ENCODE assay signal across 20 cellular contexts in genomic region chr7:127047521-127047920, GRCh38.
DNase-seq lines count a peak whose midpoint lies in the region; ATAC-seq, FAIRE-seq and TF ChIP-seq lines count a peak whose summit lies in the region.
"Had no signal": no experiment of that assay in that cellular context is flagged by ENCODE, and none has a peak within 500 bp of the region (broad histone marks: within the 10 kb centered on the region; RNA-seq: fewer than 3 reads in every experiment).

No MANE protein-coding gene starts in this region.

- no peak for TF ChIP-seq CTCF in bronchial epithelial cell (IDR thresholded peaks at IDR 0.05; ENCODE audit: insufficient read depth, low read length, severe bottlenecking)
- no peak for TF ChIP-seq CTCF in GM10248 (IDR thresholded peaks at IDR 0.05; ENCODE audit: control extremely low read depth, extremely low read depth, low read depth, missing control alignments)

- H3K36me3 ChIP-seq in bronchial epithelial cell (ENCODE audit: control insufficient read depth, insufficient read depth, low read length): no peaks in the 10 kb centered on the region
- no peaks in the 10 kb centered on the region for H3K36me3 ChIP-seq in HAP-1 (replicated peaks)

- peak; percentile 70 for ATAC-seq in GM18907 (IDR thresholded peaks at IDR 0.05; ENCODE audit: unreplicated experiment)
- peak; percentile 58 for ATAC-seq in HG03159 (IDR thresholded peaks at IDR 0.05; ENCODE audit: unreplicated experiment)
- ATAC-seq: K562, SK-N-SH treated with all-trans-retinoic acid at 6 μM for 48 hours had no signal

- in situ Hi-C loops in HAP-1 (cut with MboI; ENCODE audit: low sequenced_read_pairs): no loop called here

- no peaks in the 10 kb centered on the region for H3K4me1 ChIP-seq in HAP-1

- no peak for FAIRE-seq in bronchial epithelial cell (lab: Jason Lieb, UNC)
- FAIRE-seq: GM12891, K562 had no signal

- POLR2A ChIA-PET in GM10248 (lab: Yijun Ruan, JAX): no interaction called here

- no peak overlapping the region for H3K4me3 ChIP-seq in bronchial epithelial cell (ENCODE audit: low read depth, low read length)
- no peak overlapping the region for H3K4me3 ChIP-seq in HAP-1
- H3K4me3 ChIP-seq: K562, PC-9 had no signal

- H3K9me3 ChIP-seq in HAP-1: no peaks in the 10 kb centered on the region

- CTCF ChIA-PET in GM10248 (lab: Yijun Ruan, JAX): interaction anchor here (1.4 kb wide), 1 partner anchor 10 kb away, joined by 4 read pairs; no protein-coding TSS in a partner anchor

- DNase-seq in bronchial epithelial cell (ENCODE audit: low read depth) (peak; percentile 3), renal cortical epithelial cell (ENCODE audit: low read depth) (peak; percentile 54), HAP-1 (ENCODE audit: low spot score in 2 of 2) (no peak), GM10248 (ENCODE audit: extremely low spot score) (no peak), middle frontal gyrus (ENCODE audit: extremely low spot score, low spot score) (no peak)
- DNase-seq: DMS153; HCEC 1CT; NCI-H1048; NCI-H146; NCI-H2081 treated with DMSO at 0.1 percent for 48 hours; NCI-H226; NCI-H526 treated with DMSO at 0.1 percent for 48 hours; NK-92 treated with Interleukin-12 subunit alpha and Interleukin-12 subunit beta, amount 100 ng/mL, for 24 hours; PC-9; Right ventricle myocardium superior had no signal

- no peaks in the 10 kb centered on the region for H3K27me3 ChIP-seq in bronchial epithelial cell (ENCODE audit: control insufficient read depth, insufficient read depth, low read length)
- H3K27me3 ChIP-seq in HAP-1 (ENCODE audit: low read depth): no peaks in the 10 kb centered on the region

Comparison
In these comparisons a context has a peak if more than half of its experiments do, and no peak if none do; other contexts are left out.
1. DNase-seq: peak in bronchial epithelial cell (single experiment) and renal cortical epithelial cell (single experiment); none in HAP-1 (0 of 2), GM10248 (single experiment) and middle frontal gyrus (single experiment).